9 cellular contexts compared by ENCODE assay signal in genomic region chr6:161029195-161029809, GRCh38. TPM values are rescaled to one million over a fixed set of nuclear protein-coding genes. Genes with fewer than 3 reads are reported as not detected.
A peak's percentile ranks its signal among the peaks of the same experiment; 100 is the strongest.
DNase-seq lines count a peak whose midpoint lies in the region; ATAC-seq and TF ChIP-seq lines count a peak whose summit lies in the region.
"Had no signal": no experiment of that assay in that cellular context is flagged by ENCODE, and none has a peak within 500 bp of the region (broad histone marks: within the 10 kb centered on the region; RNA-seq: fewer than 3 reads in every experiment).

No MANE protein-coding gene starts in this region.

- no peaks in the 10 kb centered on the region for H3K9me3 Mint-ChIP-seq in nephron progenitor cell
- H3K9me3 Mint-ChIP-seq: nephron had no signal

- no peaks in the 10 kb centered on the region for H3K27me3 Mint-ChIP-seq in nephron progenitor cell (ENCODE audit: low read depth, poor library complexity)

- DNase-seq in SJSA1 (ENCODE audit: low read depth in 1 of 2, low spot score in 2 of 2) (peak in 1 of 2 experiments; percentile 66), nephron progenitor cell (no peak), NCI-H1436 treated with DMSO at 0.1 percent for 48 hours (lab: John Stamatoyannopoulos, UW) (no peak), putamen (ENCODE audit: low spot score) (no peak), NCI-H2171 treated with DMSO at 0.1 percent for 48 hours (lab: John Stamatoyannopoulos, UW) (no peak)
- DNase-seq in activated CD4-positive, alpha-beta T cell treated with anti-CD3 and anti-CD28 coated beads, Interleukin-2, amount 50 U/mL, for 1 hour: no peak

- peak overlapping the region; percentile 70 for H3K27ac ChIP-seq in SJSA1

- H3K9me3 ChIP-seq in SJSA1 (replicated peaks): no peaks in the 10 kb centered on the region

- H3K27me3 ChIP-seq in SJSA1 (replicated peaks): no peaks in the 10 kb centered on the region

- H3K36me3 ChIP-seq in SJSA1: no peaks in the 10 kb centered on the region

- peaks cover 14% of the 10 kb centered on the region for H3K4me1 Mint-ChIP-seq in nephron progenitor cell

- ATAC-seq in GM18867 (IDR thresholded peaks at IDR 0.05; ENCODE audit: unreplicated experiment) (peak; percentile 81), HG02763 (IDR thresholded peaks at IDR 0.05; ENCODE audit: unreplicated experiment) (peak; percentile 78)

- H3K4me1 ChIP-seq in SJSA1 (replicated peaks): peaks cover 38% of the 10 kb centered on the region

- peak overlapping the region; percentile 22 for H3K27ac Mint-ChIP-seq in nephron progenitor cell

- no peak overlapping the region for H3K4me3 Mint-ChIP-seq in nephron progenitor cell
- H3K4me3 Mint-ChIP-seq: nephron had no signal

- peaks cover 29% of the 10 kb centered on the region for H3K36me3 Mint-ChIP-seq in nephron progenitor cell (ENCODE audit: low read depth)

- no peak for TF ChIP-seq CTCF in nephron progenitor cell (IDR thresholded peaks at IDR 0.05)

- no peak overlapping the region for H3K4me3 ChIP-seq in SJSA1

RNA-seq across cellular contexts. Expression of gene MAP3K4, which starts 37.7 kb away (rescaled TPM):
- total RNA-seq in SJSA1 (2014; rRNA removed; shearing (Covaris generic)): 27.1 and 32.9 TPM in 2 replicates
